ENCODE assay signal across 17 cellular contexts in genomic region chr22:31968022-31968421, GRCh38. TPM values are rescaled to one million over a fixed set of nuclear protein-coding genes. Genes with fewer than 3 reads are reported as not detected.
DNase-seq lines count a peak whose midpoint lies in the region; ATAC-seq and TF ChIP-seq lines count a peak whose summit lies in the region.
"Had no signal": no experiment of that assay in that cellular context is flagged by ENCODE, and none has a peak within 500 bp of the region (broad histone marks: within the 10 kb centered on the region; RNA-seq: fewer than 3 reads in every experiment).

No MANE protein-coding gene starts in this region.

- DNase-seq in NCI-H82 (lab: John Stamatoyannopoulos, UW) (peak; percentile 7), NCI-H82 treated with DMSO at 0.1 percent for 48 hours (lab: John Stamatoyannopoulos, UW; ENCODE audit: unreplicated experiment) (no peak), NCI-H524 (lab: John Stamatoyannopoulos, UW) (peak; percentile 41 to 89), islet precursor cell (peak; percentile 46), sciatic nerve (ENCODE audit: low spot score) (peak; percentile 32), BE2C (no peak), ureter (ENCODE audit: low spot score) (no peak), T-helper 2 cell (no peak)
- DNase-seq: 8988T; AML-193; C1 segment of cervical spinal cord; CD4-positive, alpha-beta T cell; DND-41; GDM1; HCEC 1CT; HFFc6 had no signal

- H3K9me3 ChIP-seq in BE2C, result no peaks in the 10 kb centered on the region

- no peaks in the 10 kb centered on the region for H3K27me3 ChIP-seq in BE2C

- no peak for ATAC-seq in sciatic nerve
- ATAC-seq: HepG2 had no signal

- no peak overlapping the region for H3K4me3 ChIP-seq in BE2C (ENCODE audit: low read depth, low read length)

- no peaks in the 10 kb centered on the region for H3K4me1 ChIP-seq in BE2C

- intact Hi-C loops in sciatic nerve (cut with DNase I), result no loop called here

- TF ChIP-seq CTCF in BE2C (IDR thresholded peaks at IDR 0.05; ENCODE audit: low read depth, low read length), result no peak

- H3K36me3 ChIP-seq in BE2C, result no peaks in the 10 kb centered on the region

RNA-seq across cellular contexts. Expression of gene YWHAH, which starts 23.7 kb away (rescaled TPM):
- total RNA-seq in sciatic nerve (150 TPM), ureter (86.7 TPM)
- 249 TPM for polyA plus RNA-seq in BE2C (2012; ENCODE audit: insufficient read depth, insufficient read length, low read depth)

Comparison
In these comparisons a context has a peak if more than half of its experiments do, and no peak if none do; other contexts are left out.
1. DNase-seq: peak in NCI-H82 (single experiment), NCI-H524 (2 of 2), islet precursor cell (single experiment) and sciatic nerve (single experiment); none in NCI-H82 treated with DMSO at 0.1 percent for 48 hours (single experiment), BE2C (single experiment), ureter (single experiment) and T-helper 2 cell (0 of 5).